ENCODE assay signal across 1 cellular context in the genomic region with DNA sequence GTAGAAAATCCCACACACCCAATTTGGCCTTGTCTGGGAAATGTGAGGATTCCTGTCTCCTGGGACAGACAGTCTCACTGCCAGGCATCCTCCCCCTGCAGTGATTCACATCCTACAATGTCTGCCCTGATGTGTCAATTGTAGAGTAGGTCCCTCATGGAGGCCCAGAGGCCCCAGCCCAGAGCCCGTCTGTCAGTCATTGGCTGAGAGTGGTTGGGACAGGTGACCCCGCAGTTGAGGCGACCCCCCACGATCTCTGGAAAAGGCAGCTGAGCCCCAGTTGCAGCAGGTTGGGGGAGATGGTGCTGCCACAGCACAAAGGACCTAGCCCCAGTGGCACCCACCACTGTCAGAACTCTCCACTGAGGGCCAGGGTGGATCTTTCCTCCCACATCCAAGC.
TF ChIP-seq lines count a peak whose summit lies in the region.

No MANE protein-coding gene starts in this region.

TF ChIP-seq in SK-N-SH, 30 proteins besides CTCF, POLR2A, EP300 and RAD21:
- TF ChIP-seq, protein P1, sequence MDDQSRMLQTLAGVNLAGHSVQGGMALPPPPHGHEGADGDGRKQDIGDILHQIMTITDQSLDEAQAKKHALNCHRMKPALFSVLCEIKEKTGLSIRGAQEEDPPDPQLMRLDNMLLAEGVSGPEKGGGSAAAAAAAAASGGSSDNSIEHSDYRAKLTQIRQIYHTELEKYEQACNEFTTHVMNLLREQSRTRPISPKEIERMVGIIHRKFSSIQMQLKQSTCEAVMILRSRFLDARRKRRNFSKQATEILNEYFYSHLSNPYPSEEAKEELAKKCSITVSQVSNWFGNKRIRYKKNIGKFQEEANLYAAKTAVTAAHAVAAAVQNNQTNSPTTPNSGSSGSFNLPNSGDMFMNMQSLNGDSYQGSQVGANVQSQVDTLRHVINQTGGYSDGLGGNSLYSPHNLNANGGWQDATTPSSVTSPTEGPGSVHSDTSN (IDR thresholded peaks at IDR 0.05), result peak; percentile 50
- no peak for TF ChIP-seq GABPA (IDR thresholded peaks at IDR 0.05; ENCODE audit: low read depth)
- TF ChIP-seq RFX5 (IDR thresholded peaks at IDR 0.05; ENCODE audit: low read length), result no peak
- TF ChIP-seq RCOR1 (IDR thresholded peaks at IDR 0.05; ENCODE audit: low read length), result no peak
- TF ChIP-seq JUND (IDR thresholded peaks at IDR 0.05), result 0 out of 2 replicates have a peak, but pooled peaks have one; percentile 19
TF ChIP-seq in SK-N-SH: peak in this region for 2.
